8 cellular contexts compared by ENCODE assay signal in genomic region chr6:36130672-36131516, GRCh38. TPM values are rescaled to one million over a fixed set of nuclear protein-coding genes. Genes with fewer than 3 reads are reported as not detected.
DNase-seq lines count a peak whose midpoint lies in the region; ATAC-seq and TF ChIP-seq lines count a peak whose summit lies in the region.

No MANE protein-coding gene starts in this region.

- H3K36me3 ChIP-seq in HUES64 (ENCODE audit: insufficient read depth, low read length) = no peaks in the 10 kb centered on the region
- peaks cover 16% of the 10 kb centered on the region for H3K36me3 ChIP-seq in effector memory CD4-positive, alpha-beta T cell (ENCODE audit: control insufficient read depth, insufficient read depth, low read length)
- no peaks in the 10 kb centered on the region for H3K36me3 ChIP-seq in muscle layer of duodenum (ENCODE audit: control insufficient read depth in 1 of 2, insufficient read depth in 2 of 2, low read length in 2 of 2)
- no peaks in the 10 kb centered on the region for H3K36me3 ChIP-seq in testis (ENCODE audit: low read depth, missing control alignments)

- no peak for TF ChIP-seq CTCF in testis (IDR thresholded peaks at IDR 0.05)

- 42% methylated on average over 51 of the region's 51 CpGs for WGBS in HUES64
- WGBS in testis, 2 donors = 0 to 6% methylated on average over 1 to 41 of the region's 51 CpGs

- H3K27ac ChIP-seq in HUES64 (ENCODE audit: low read depth, low read length) (no peak overlapping the region), muscle layer of duodenum (ENCODE audit: low read length) (peak overlapping the region; percentile 84), testis (peak overlapping the region; percentile 81 to 83)
- peak overlapping the region; percentile 81 for H3K27ac ChIP-seq in effector memory CD4-positive, alpha-beta T cell (ENCODE audit: insufficient read depth, low read length, poor library complexity, severe bottlenecking)

- H3K9me3 ChIP-seq in HUES64 (ENCODE audit: insufficient read depth, low read depth, low read length) = no peaks in the 10 kb centered on the region
- no peaks in the 10 kb centered on the region for H3K9me3 ChIP-seq in effector memory CD4-positive, alpha-beta T cell (ENCODE audit: control insufficient read depth, low read length)
- no peaks in the 10 kb centered on the region for H3K9me3 ChIP-seq in muscle layer of duodenum (ENCODE audit: control insufficient read depth in 1 of 2, low read length in 2 of 2)
- H3K9me3 ChIP-seq in testis = no peaks in the 10 kb centered on the region

- ATAC-seq in GM18502 (IDR thresholded peaks at IDR 0.05; ENCODE audit: poor library complexity, unreplicated experiment) (peak; percentile 33), HG02623 (IDR thresholded peaks at IDR 0.05; ENCODE audit: unreplicated experiment) (no peak)

- peak overlapping the region; percentile 62 for H3K9ac ChIP-seq in HUES64 (ENCODE audit: low read depth, low read length)

- H3K4me1 ChIP-seq in HUES64 (ENCODE audit: insufficient read depth, low read length) = peaks cover 17% of the 10 kb centered on the region
- peaks cover 34% of the 10 kb centered on the region for H3K4me1 ChIP-seq in effector memory CD4-positive, alpha-beta T cell (ENCODE audit: control insufficient read depth, insufficient read depth, low read length, poor library complexity, severe bottlenecking)
- H3K4me1 ChIP-seq in muscle layer of duodenum (ENCODE audit: control insufficient read depth in 1 of 2, insufficient read depth in 2 of 2, low read length in 2 of 2) = peaks cover 8 to 9% of the 10 kb centered on the region in 2 donors
- H3K4me1 ChIP-seq in testis = peaks cover 37% of the 10 kb centered on the region

- H3K27me3 ChIP-seq in HUES64 (ENCODE audit: insufficient read depth, low read length) (peaks cover 24% of the 10 kb centered on the region; the same call in 1 of the 2 replicates), muscle layer of duodenum (ENCODE audit: low read depth, low read length) (no peaks in the 10 kb centered on the region), testis (no peaks in the 10 kb centered on the region)
- no peaks in the 10 kb centered on the region for H3K27me3 ChIP-seq in effector memory CD4-positive, alpha-beta T cell (replicated peaks; ENCODE audit: control insufficient read depth, insufficient read depth, low read length, poor library complexity, severe bottlenecking)

- DNase-seq in activated CD4-positive, alpha-beta T cell treated with anti-CD3 and anti-CD28 coated beads for 48 hours = peak; percentile 78
- peak; percentile 26 to 38 (median 34) for DNase-seq in effector memory CD4-positive, alpha-beta T cell
- DNase-seq in testis = peak; percentile 69
- no peak for DNase-seq in glomerular visceral epithelial cell (ENCODE audit: extremely low spot score)

- TF ChIP-seq POLR2A in testis (IDR thresholded peaks at IDR 0.05) = no peak

- peak overlapping the region; percentile 51 for H3K4me3 ChIP-seq in HUES64 (ENCODE audit: low read length)
- peak overlapping the region; percentile 75 for H3K4me3 ChIP-seq in effector memory CD4-positive, alpha-beta T cell (ENCODE audit: insufficient read depth, low read depth, low read length, poor library complexity, severe bottlenecking)
- peak overlapping the region; percentile 24 to 51 for H3K4me3 ChIP-seq in muscle layer of duodenum (ENCODE audit: low read depth in 1 of 2, low read length in 2 of 2)
- H3K4me3 ChIP-seq in testis = peak overlapping the region; percentile 51 to 66

- intact Hi-C loops in testis (cut with DNase I; ENCODE audit: low total_unique reads) = no loop called here

RNA-seq across cellular contexts. Expression of gene MAPK13, which starts 0.6 kb away (rescaled TPM):
- 4.1 TPM for polyA plus RNA-seq in HUES64 (2013, experiment 1 of 2)
- 3.5 TPM for polyA plus RNA-seq in HUES64 (2013, experiment 2 of 2)
- 10 to 100 TPM; 57.5 to 61.7 TPM for total RNA-seq in testis
- polyA plus RNA-seq in testis (ENCODE audit: insufficient read depth, low read depth, low replicate concordance) = 109 TPM
